In the genomic region with DNA sequence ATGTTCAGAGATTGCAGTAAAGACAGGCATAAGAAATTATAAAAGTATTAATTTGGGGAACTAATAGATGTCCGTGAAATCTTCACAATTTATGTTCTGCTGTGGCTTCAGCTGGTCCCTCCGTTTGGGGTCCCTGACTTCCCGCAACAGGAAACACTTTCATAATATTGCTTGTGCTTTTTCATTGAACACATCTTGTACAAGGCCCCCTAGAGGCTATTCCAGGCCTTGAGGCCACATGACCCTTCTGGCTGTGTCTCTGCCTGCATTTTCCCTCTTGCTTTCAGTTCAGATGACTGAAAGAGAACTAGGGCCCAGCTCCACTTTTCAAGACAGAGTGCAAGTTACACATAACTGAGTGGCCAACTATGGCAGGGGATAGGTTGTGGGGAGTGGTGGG, we compare ENCODE assay signal across 1 cellular context.
TF ChIP-seq lines count a peak whose summit lies in the region.

No MANE protein-coding gene starts in this region.

TF ChIP-seq in GM12878, 131 proteins besides CTCF, POLR2A, EP300 and RAD21:
- TF ChIP-seq HDGF (IDR thresholded peaks at IDR 0.05) (no peak), POU2F2 (IDR thresholded peaks at IDR 0.05; ENCODE audit: borderline replicate concordance, low read depth, low read length) (no peak), ATF7 (IDR thresholded peaks at IDR 0.05; ENCODE audit: low read depth) (no peak), IKZF1 (conservative IDR thresholded peaks at IDR 0.05) (no peak), SUZ12 (IDR thresholded peaks at IDR 0.05; ENCODE audit: unreplicated experiment) (no peak), EZH2 (IDR thresholded peaks at IDR 0.05; ENCODE audit: borderline replicate concordance, control insufficient read depth, low read depth, low read length) (no peak), DPF2 (IDR thresholded peaks at IDR 0.05) (no peak), MTA2 (IDR thresholded peaks at IDR 0.05; ENCODE audit: low read depth) (no peak), MXI1 (IDR thresholded peaks at IDR 0.05; ENCODE audit: low read depth, low read length) (no peak), GATAD2B (conservative IDR thresholded peaks at IDR 0.05; ENCODE audit: low read depth) (no peak), HDAC2 (IDR thresholded peaks at IDR 0.05) (no peak), NR2C1 (IDR thresholded peaks at IDR 0.05) (no peak)
- TF ChIP-seq, protein P1, sequence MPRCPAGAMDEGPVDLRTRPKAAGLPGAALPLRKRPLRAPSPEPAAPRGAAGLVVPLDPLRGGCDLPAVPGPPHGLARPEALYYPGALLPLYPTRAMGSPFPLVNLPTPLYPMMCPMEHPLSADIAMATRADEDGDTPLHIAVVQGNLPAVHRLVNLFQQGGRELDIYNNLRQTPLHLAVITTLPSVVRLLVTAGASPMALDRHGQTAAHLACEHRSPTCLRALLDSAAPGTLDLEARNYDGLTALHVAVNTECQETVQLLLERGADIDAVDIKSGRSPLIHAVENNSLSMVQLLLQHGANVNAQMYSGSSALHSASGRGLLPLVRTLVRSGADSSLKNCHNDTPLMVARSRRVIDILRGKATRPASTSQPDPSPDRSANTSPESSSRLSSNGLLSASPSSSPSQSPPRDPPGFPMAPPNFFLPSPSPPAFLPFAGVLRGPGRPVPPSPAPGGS (IDR thresholded peaks at IDR 0.05; ENCODE audit: borderline replicate concordance, insufficient read depth, low read depth, low read length, poor library complexity, severe bottlenecking), result no peak
- TF ChIP-seq, protein P2, sequence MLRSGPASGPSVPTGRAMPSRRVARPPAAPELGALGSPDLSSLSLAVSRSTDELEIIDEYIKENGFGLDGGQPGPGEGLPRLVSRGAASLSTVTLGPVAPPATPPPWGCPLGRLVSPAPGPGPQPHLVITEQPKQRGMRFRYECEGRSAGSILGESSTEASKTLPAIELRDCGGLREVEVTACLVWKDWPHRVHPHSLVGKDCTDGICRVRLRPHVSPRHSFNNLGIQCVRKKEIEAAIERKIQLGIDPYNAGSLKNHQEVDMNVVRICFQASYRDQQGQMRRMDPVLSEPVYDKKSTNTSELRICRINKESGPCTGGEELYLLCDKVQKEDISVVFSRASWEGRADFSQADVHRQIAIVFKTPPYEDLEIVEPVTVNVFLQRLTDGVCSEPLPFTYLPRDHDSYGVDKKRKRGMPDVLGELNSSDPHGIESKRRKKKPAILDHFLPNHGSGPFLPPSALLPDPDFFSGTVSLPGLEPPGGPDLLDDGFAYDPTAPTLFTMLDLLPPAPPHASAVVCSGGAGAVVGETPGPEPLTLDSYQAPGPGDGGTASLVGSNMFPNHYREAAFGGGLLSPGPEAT (IDR thresholded peaks at IDR 0.05; ENCODE audit: low read depth), result no peak
TF ChIP-seq in GM12878: peak in this region for 0.
